Comparison of ENCODE assay signal across 27 cellular contexts in genomic region chr1:221919341-221919740, GRCh38.
"Had no signal": no experiment of that assay in that cellular context is flagged by ENCODE, and none has a peak within 500 bp of the region (broad histone marks: within the 10 kb centered on the region; RNA-seq: fewer than 3 reads in every experiment).

No MANE protein-coding gene starts in this region.

- H3K4me1 ChIP-seq: esophagus muscularis mucosa had no signal

- ATAC-seq: activated CD4-positive, alpha-beta T cell treated with anti-CD3 and anti-CD28 coated beads for 36 hours; activated CD8-positive, alpha-beta T cell treated with anti-CD3 and anti-CD28 coated beads for 36 hours; activated T-cell treated with anti-CD3 and anti-CD28 coated beads, Interleukin-2, amount 50 U/mL, for 4 hours; activated T-helper 17 cell treated with anti-CD3 and anti-CD28 coated beads, Interleukin-2, amount 50 U/mL, for 72 hours; effector memory CD8-positive, alpha-beta T cell had no signal

- H3K9me3 Mint-ChIP-seq: activated CD8-positive, alpha-beta T cell treated with anti-CD3 and anti-CD28 coated beads for 36 hours; activated T-cell treated with anti-CD3 and anti-CD28 coated beads, Interleukin-2, amount 50 U/mL, for 4 hours; activated T-helper 17 cell treated with anti-CD3 and anti-CD28 coated beads, Interleukin-2, amount 50 U/mL, for 72 hours; central memory CD8-positive, alpha-beta T cell; dendritic cell treated with granulocyte-macrophage colony-stimulating factor and Interleukin-4, amounts not matched to agents 40 ng/mL and 50 ng/mL, for 4 days; effector memory CD8-positive, alpha-beta T cell had no signal

- H3K27ac Mint-ChIP-seq: activated CD4-positive, alpha-beta T cell treated with anti-CD3 and anti-CD28 coated beads for 36 hours; activated CD8-positive, alpha-beta T cell treated with anti-CD3 and anti-CD28 coated beads for 36 hours; activated naive CD8-positive, alpha-beta T cell; activated T-helper 17 cell treated with anti-CD3 and anti-CD28 coated beads, Interleukin-2, amount 50 U/mL, for 72 hours; dendritic cell treated with granulocyte-macrophage colony-stimulating factor and Interleukin-4, amounts not matched to agents 40 ng/mL and 50 ng/mL, for 4 days; effector memory CD8-positive, alpha-beta T cell had no signal

- H3K9me3 ChIP-seq: esophagus muscularis mucosa had no signal

- H3K27ac ChIP-seq: brain microvascular endothelial cell, coronary artery, dorsolateral prefrontal cortex, esophagus muscularis mucosa had no signal

- H3K36me3 ChIP-seq: brain microvascular endothelial cell, esophagus muscularis mucosa had no signal

- H3K27me3 Mint-ChIP-seq: activated CD4-positive, alpha-beta T cell treated with anti-CD3 and anti-CD28 coated beads for 36 hours; activated CD8-positive, alpha-beta T cell treated with anti-CD3 and anti-CD28 coated beads for 36 hours; activated naive CD8-positive, alpha-beta T cell; central memory CD8-positive, alpha-beta T cell; dendritic cell treated with granulocyte-macrophage colony-stimulating factor and Interleukin-4, amounts not matched to agents 40 ng/mL and 50 ng/mL, for 4 days had no signal

- H3K4me3 Mint-ChIP-seq: activated CD4-positive, alpha-beta T cell treated with anti-CD3 and anti-CD28 coated beads for 36 hours; activated CD8-positive, alpha-beta T cell treated with anti-CD3 and anti-CD28 coated beads for 36 hours; activated naive CD8-positive, alpha-beta T cell; activated T-cell treated with anti-CD3 and anti-CD28 coated beads, Interleukin-2, amount 50 U/mL, for 4 hours; activated T-helper 17 cell treated with anti-CD3 and anti-CD28 coated beads, Interleukin-2, amount 50 U/mL, for 72 hours; central memory CD8-positive, alpha-beta T cell; dendritic cell treated with granulocyte-macrophage colony-stimulating factor and Interleukin-4, amounts not matched to agents 40 ng/mL and 50 ng/mL, for 4 days; effector memory CD8-positive, alpha-beta T cell had no signal

- H3K36me3 Mint-ChIP-seq: activated naive CD8-positive, alpha-beta T cell had no signal

- H3K4me3 ChIP-seq: coronary artery, dorsolateral prefrontal cortex, esophagus muscularis mucosa had no signal

- H3K27me3 ChIP-seq: brain microvascular endothelial cell, dorsolateral prefrontal cortex, esophagus muscularis mucosa had no signal

- H3K4me1 Mint-ChIP-seq: activated CD4-positive, alpha-beta T cell treated with anti-CD3 and anti-CD28 coated beads for 36 hours; activated T-helper 17 cell treated with anti-CD3 and anti-CD28 coated beads, Interleukin-2, amount 50 U/mL, for 72 hours; central memory CD8-positive, alpha-beta T cell had no signal

- DNase-seq: activated CD4-positive, alpha-beta T cell treated with anti-CD3 and anti-CD28 coated beads for 36 hours; activated CD4-positive, alpha-beta T cell treated with anti-CD3 and anti-CD28 coated beads, Interleukin-2, amount 50 U/mL, for 1 hour; activated CD4-positive, alpha-beta T cell treated with anti-CD3 and anti-CD28 coated beads, Interleukin-2, amount 50 U/mL, for 48 hours; activated CD4-positive, CD25-positive, alpha-beta regulatory T cell; activated CD4-positive, CD25-positive, alpha-beta regulatory T cell treated with anti-CD3 and anti-CD28 coated beads, Interleukin-2, amount 50 U/mL, for 72 hours; activated CD8-positive, alpha-beta memory T cell treated with anti-CD3 and anti-CD28 coated beads for 24 hours; activated CD8-positive, alpha-beta T cell treated with anti-CD3 and anti-CD28 coated beads for 36 hours; activated effector memory CD4-positive, alpha-beta T cell treated with Interleukin-2 at 50 U/mL for 16 hours; activated gamma-delta T cell treated with Interleukin-2 at 50 U/mL for 16 hours; activated naive CD4-positive, alpha-beta T cell treated with anti-CD3 and anti-CD28 coated beads, Interleukin-2, amount 50 U/mL, for 16 hours; activated naive CD4-positive, alpha-beta T cell treated with Interleukin-2 at 50 U/mL for 16 hours; activated T-cell treated with anti-CD3 and anti-CD28 coated beads, Interleukin-2, amount 50 U/mL, for 4 hours; amniotic stem cell; anterior cingulate cortex; brain microvascular endothelial cell; dorsolateral prefrontal cortex; effector CD4-positive, alpha-beta T cell; effector memory CD8-positive, alpha-beta T cell; erythroblast; head of caudate nucleus; T-helper 2 cell had no signal
